32 cellular contexts compared by ENCODE assay signal in the genomic region with DNA sequence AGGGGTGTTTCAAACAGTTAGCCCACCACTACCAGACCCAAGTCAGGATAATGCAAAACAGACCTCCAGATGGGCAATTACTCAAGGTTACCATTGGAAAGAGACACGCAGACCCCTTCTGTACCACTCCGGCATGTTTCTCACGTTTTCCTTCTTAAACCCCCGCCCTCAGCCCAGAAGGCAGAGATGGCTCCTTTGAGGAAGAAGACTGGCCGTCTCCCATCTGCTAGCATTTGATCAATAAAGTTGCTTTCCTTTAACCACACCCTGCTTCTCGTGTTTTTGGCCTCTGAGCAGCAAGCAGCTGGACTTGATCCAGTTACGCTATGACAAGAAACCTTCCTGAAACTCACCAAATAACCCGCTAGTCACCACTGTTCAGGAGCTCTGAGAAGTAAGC.
DNase-seq lines count a peak whose midpoint lies in the region; ATAC-seq, FAIRE-seq and TF ChIP-seq lines count a peak whose summit lies in the region.
"Had no signal": no experiment of that assay in that cellular context is flagged by ENCODE, and none has a peak within 500 bp of the region (broad histone marks: within the 10 kb centered on the region; RNA-seq: fewer than 3 reads in every experiment).

No MANE protein-coding gene starts in this region.

- TF ChIP-seq CTCF in colonic mucosa (IDR thresholded peaks at IDR 0.05) (no peak), neural crest cell (conservative IDR thresholded peaks at IDR 0.05) (no peak), coronary artery (IDR thresholded peaks at IDR 0.05) (no peak)

- H3K4me1 ChIP-seq in colonic mucosa: no peaks in the 10 kb centered on the region
- H3K4me1 ChIP-seq: BLaER1 treated with 17β-estradiol and CSF1 and Interleukin-3, amounts not matched to agents 10 nM and 100 nM; pancreas; right atrium auricular region had no signal

- TF ChIP-seq POLR2A in GM12892 (IDR thresholded peaks at IDR 0.05; ENCODE audit: low read depth, low read length): no peak; the same call in 1 of the 2 replicates

- no peak for DNase-seq in GM12892 (ENCODE audit: insufficient read length)
- peak; percentile 50 for DNase-seq in colonic mucosa
- DNase-seq in neural crest cell (ENCODE audit: low read depth, low spot score): no peak
- DNase-seq in coronary artery (ENCODE audit: low spot score): no peak
- DNase-seq in NAMALWA (ENCODE audit: low spot score): no peak
- DNase-seq in activated naive CD4-positive, alpha-beta T cell (lab: John Stamatoyannopoulos, UW): no peak
- DNase-seq: ACHN; activated CD4-positive, alpha-beta T cell treated with anti-CD3 and anti-CD28 coated beads, Interleukin-2, amount 50 U/mL, for 48 hours; DND-41; GM23248; Kasumi-1; mesenchymal stem cell; naive thymus-derived CD8-positive, alpha-beta T cell; NCI-H1092; NCI-H1930; NCI-H2227 treated with DMSO at 0.1 percent for 48 hours; NCI-H69; OCI-M1; pancreas; stimulated activated CD4-positive, alpha-beta T cell treated with anti-CD3 and anti-CD28 coated beads, Interleukin-12 subunit alpha, Interleukin-12 subunit beta, amount 100 ng/mL, for 4 hours; stimulated activated CD4-positive, alpha-beta T cell treated with anti-CD3 and anti-CD28 coated beads, Interleukin-4, amount 100 ng/mL, for 4 hours; stimulated activated naive CD4-positive, alpha-beta T cell treated with Interleukin-2 at 50 U/mL for 16 hours had no signal

- no peak overlapping the region for H3K9ac ChIP-seq in colonic mucosa (ENCODE audit: low read depth in 2 of 2, low read length in 2 of 2)
- H3K9ac ChIP-seq: BLaER1 treated with 17β-estradiol and CSF1 and Interleukin-3, amounts not matched to agents 10 nM and 100 nM; GM23248 had no signal

- H3K36me3 ChIP-seq in colonic mucosa: no peaks in the 10 kb centered on the region
- H3K36me3 ChIP-seq: BLaER1 treated with 17β-estradiol and CSF1 and Interleukin-3, amounts not matched to agents 10 nM and 100 nM; pancreas; right atrium auricular region; thoracic aorta had no signal

- H3K4me3 ChIP-seq in colonic mucosa (no peak overlapping the region), coronary artery (no peak overlapping the region)
- H3K4me3 ChIP-seq: BLaER1 treated with 17β-estradiol and CSF1 and Interleukin-3, amounts not matched to agents 10 nM and 100 nM; GM23248; pancreas; right atrium auricular region; thoracic aorta had no signal

- H3K4me1 Mint-ChIP-seq in neural crest cell: peaks cover 15% of the 10 kb centered on the region
- no peaks in the 10 kb centered on the region for H3K4me1 Mint-ChIP-seq in stimulated activated memory B cell treated with anti-CD40 and anti-IgM and Interleukin-4, amounts not matched to agents 10 μg/mL and 1 μg/mL and 100 μg/mL, for 72 hours
- H3K4me1 Mint-ChIP-seq: central memory CD8-positive, alpha-beta T cell; naive thymus-derived CD8-positive, alpha-beta T cell; WTC11 had no signal

- H3K9me3 Mint-ChIP-seq in neural crest cell: no peaks in the 10 kb centered on the region
- H3K9me3 Mint-ChIP-seq in stimulated activated memory B cell treated with anti-CD40 and anti-IgM and Interleukin-4, amounts not matched to agents 10 μg/mL and 1 μg/mL and 100 μg/mL, for 72 hours: no peaks in the 10 kb centered on the region
- H3K9me3 Mint-ChIP-seq: central memory CD8-positive, alpha-beta T cell had no signal

- peak; percentile 78 for FAIRE-seq in GM12892 (lab: Jason Lieb, UNC)
- FAIRE-seq: HepG2, pancreas had no signal

- peak overlapping the region; percentile 21 for H3K27ac Mint-ChIP-seq in neural crest cell (ENCODE audit: unreplicated experiment)
- no peak overlapping the region for H3K27ac Mint-ChIP-seq in stimulated activated memory B cell treated with anti-CD40 and anti-IgM and Interleukin-4, amounts not matched to agents 10 μg/mL and 1 μg/mL and 100 μg/mL, for 72 hours
- H3K27ac Mint-ChIP-seq: naive thymus-derived CD8-positive, alpha-beta T cell; T-helper 2 cell treated with Interferon-gamma antibody and Interleukin-4, amounts not matched to agents 5 μg/mL and 100 μg/mL, for 36 hours; WTC11 had no signal

- no peaks in the 10 kb centered on the region for H3K27me3 ChIP-seq in colonic mucosa
- H3K27me3 ChIP-seq: BLaER1 treated with 17β-estradiol and CSF1 and Interleukin-3, amounts not matched to agents 10 nM and 100 nM; pancreas; right atrium auricular region had no signal

- no peak overlapping the region for H3K4me3 Mint-ChIP-seq in neural crest cell
- H3K4me3 Mint-ChIP-seq in stimulated activated memory B cell treated with anti-CD40 and anti-IgM and Interleukin-4, amounts not matched to agents 10 μg/mL and 1 μg/mL and 100 μg/mL, for 72 hours: no peak overlapping the region
- H3K4me3 Mint-ChIP-seq: central memory CD8-positive, alpha-beta T cell; naive thymus-derived CD8-positive, alpha-beta T cell; T-helper 2 cell treated with Interferon-gamma antibody and Interleukin-4, amounts not matched to agents 5 μg/mL and 100 μg/mL, for 36 hours; WTC11 had no signal

- peak; percentile 63 for ATAC-seq in HG03432 (IDR thresholded peaks at IDR 0.05; ENCODE audit: unreplicated experiment)
- ATAC-seq in stimulated activated memory B cell treated with anti-CD40 and anti-IgM and Interleukin-4, amounts not matched to agents 10 μg/mL and 1 μg/mL and 100 μg/mL, for 72 hours: no peak
- ATAC-seq: HepG2; naive thymus-derived CD8-positive, alpha-beta T cell; pancreas; WTC11 had no signal

- H3K27me3 Mint-ChIP-seq in neural crest cell (ENCODE audit: low read depth): no peaks in the 10 kb centered on the region
- H3K27me3 Mint-ChIP-seq in stimulated activated memory B cell treated with anti-CD40 and anti-IgM and Interleukin-4, amounts not matched to agents 10 μg/mL and 1 μg/mL and 100 μg/mL, for 72 hours: no peaks in the 10 kb centered on the region
- H3K27me3 Mint-ChIP-seq: central memory CD8-positive, alpha-beta T cell; naive thymus-derived CD8-positive, alpha-beta T cell had no signal

- no peaks in the 10 kb centered on the region for H3K9me3 ChIP-seq in colonic mucosa
- H3K9me3 ChIP-seq: BLaER1 treated with 17β-estradiol and CSF1 and Interleukin-3, amounts not matched to agents 10 nM and 100 nM; pancreas; right atrium auricular region; thoracic aorta had no signal

- intact Hi-C loops in colonic mucosa (cut with DNase I): no loop called here

- no peaks in the 10 kb centered on the region for H3K36me3 Mint-ChIP-seq in neural crest cell (ENCODE audit: low read depth)
- no peaks in the 10 kb centered on the region for H3K36me3 Mint-ChIP-seq in stimulated activated memory B cell treated with anti-CD40 and anti-IgM and Interleukin-4, amounts not matched to agents 10 μg/mL and 1 μg/mL and 100 μg/mL, for 72 hours
- H3K36me3 Mint-ChIP-seq: naive thymus-derived CD8-positive, alpha-beta T cell had no signal

- peak overlapping the region; percentile 19 for H3K27ac ChIP-seq in colonic mucosa
- no peak overlapping the region for H3K27ac ChIP-seq in coronary artery
- H3K27ac ChIP-seq: BLaER1 treated with 17β-estradiol and CSF1 and Interleukin-3, amounts not matched to agents 10 nM and 100 nM; GM23248; HL-60; pancreas; right atrium auricular region; thoracic aorta had no signal
